1 cellular context compared by ENCODE assay signal in the genomic region with DNA sequence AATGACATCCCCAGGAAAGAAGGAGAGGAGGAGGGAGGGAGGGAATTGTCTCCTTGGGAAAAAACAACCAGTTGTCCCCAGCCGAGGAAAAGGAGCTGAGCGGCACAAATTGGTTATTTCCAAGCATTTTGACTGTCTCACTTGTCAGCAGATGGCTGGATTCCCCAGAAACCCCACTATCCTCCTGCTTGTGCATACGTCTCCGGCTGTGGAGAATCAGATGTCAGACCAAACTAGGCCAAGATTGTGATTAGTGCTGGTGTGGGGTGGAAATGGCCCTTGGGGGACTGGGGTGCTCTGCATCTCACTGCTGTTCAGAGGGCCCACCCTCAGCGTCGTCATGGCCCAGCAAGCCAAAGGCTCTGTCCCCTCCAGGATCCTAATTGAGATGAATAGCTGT.
TF ChIP-seq lines count a peak whose summit lies in the region.

No MANE protein-coding gene starts in this region.

TF ChIP-seq in H1, 55 proteins besides CTCF, POLR2A, EP300 and RAD21 (continued from another document):
- TF ChIP-seq KDM1A (IDR thresholded peaks at IDR 0.05; ENCODE audit: borderline replicate concordance, low read length) (no peak), NRF1 (IDR thresholded peaks at IDR 0.05; ENCODE audit: low read depth, low read length) (no peak)
TF ChIP-seq in H1: peak in this region for 0.
